ENCODE assay signal across 8 cellular contexts in the genomic region with DNA sequence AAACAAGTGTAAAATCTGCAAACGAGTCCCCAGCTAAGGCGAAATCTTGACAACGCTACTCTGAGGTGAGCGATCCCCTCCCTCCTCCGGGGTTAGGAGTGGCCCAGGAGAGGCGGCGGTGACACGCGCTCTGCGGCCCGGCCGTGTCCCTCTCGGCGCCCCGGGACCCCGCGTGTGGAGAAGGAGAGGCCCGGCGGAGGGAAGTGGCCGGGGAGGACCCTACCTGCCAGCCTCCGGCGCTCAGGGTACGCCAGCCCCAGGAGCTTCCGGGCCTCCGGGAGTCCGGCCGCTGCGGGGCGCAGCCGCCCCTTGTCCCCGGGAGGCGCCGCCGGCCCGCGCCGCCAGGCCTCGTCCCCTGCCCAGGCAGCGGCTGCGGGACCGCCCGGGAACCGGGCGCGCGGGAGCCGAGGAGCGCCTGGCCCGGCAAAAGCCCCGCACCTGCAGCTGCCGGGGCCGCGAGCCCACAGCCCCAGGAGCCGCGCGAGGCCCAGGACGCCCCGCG. TPM values are rescaled to one million over a fixed set of nuclear protein-coding genes. Genes with fewer than 3 reads are reported as not detected.
DNase-seq lines count a peak whose midpoint lies in the region; ATAC-seq, FAIRE-seq and TF ChIP-seq lines count a peak whose summit lies in the region.

No MANE protein-coding gene starts in this region.

- H3K27me3 ChIP-seq in iPS DF 6.9 (ENCODE audit: control insufficient read depth, insufficient read depth, low read length) = no peaks in the 10 kb centered on the region

- intact Hi-C loops in CD14-positive monocyte (cut with micrococcal nuclease) = loop anchor here (5.0 to 10.0 kb wide), 2 partner anchors 53 to 69 kb away; a partner anchor contains a TSS
- intact Hi-C loops in sciatic nerve (cut with DNase I) = no loop called here

- ATAC-seq in HG03280 (IDR thresholded peaks at IDR 0.05; ENCODE audit: unreplicated experiment) (peak; percentile 34), sciatic nerve (no peak)

- TF ChIP-seq CTCF in CD14-positive monocyte (IDR thresholded peaks at IDR 0.05) = no peak

- H3K36me3 Mint-ChIP-seq in CD14-positive monocyte = peaks cover 0 to 16% of the 10 kb centered on the region in 2 donors

- no peaks in the 10 kb centered on the region for H3K4me1 ChIP-seq in iPS DF 6.9 (ENCODE audit: control insufficient read depth, insufficient read depth, low read length)

- no peaks in the 10 kb centered on the region for H3K9me3 Mint-ChIP-seq in CD14-positive monocyte

- peak overlapping the region; percentile 97; the same call in 1 of the 2 replicates for H3K4me3 ChIP-seq in iPS DF 6.9 (ENCODE audit: low read length)

- H3K27me3 Mint-ChIP-seq in CD14-positive monocyte (ENCODE audit: low read depth in 3 of 3) = peaks cover 0 to 2% (median 0%) of the 10 kb centered on the region in 3 donors

- no CpG with 5 or more reads among the region's 59 CpGs for WGBS in iPS DF 6.9 (ENCODE audit: insufficient coverage, insufficient read length)

- H3K36me3 ChIP-seq in iPS DF 6.9 (ENCODE audit: control insufficient read depth, insufficient read depth, low read length) = no peaks in the 10 kb centered on the region

- peak overlapping the region; percentile 80 to 93 for H3K4me3 Mint-ChIP-seq in CD14-positive monocyte

- H3K27ac Mint-ChIP-seq in CD14-positive monocyte = peak overlapping the region; percentile 40 to 84 (median 74)

- no peaks in the 10 kb centered on the region for H3K9me3 ChIP-seq in iPS DF 6.9 (ENCODE audit: control insufficient read depth, insufficient read depth, low read length)

- FAIRE-seq in GM19239 (lab: Jason Lieb, UNC) = no peak

- DNase-seq in CD14-positive monocyte (ENCODE audit: low spot score) (no peak), GM19239 (ENCODE audit: insufficient read length, low spot score) (peak; percentile 54), T follicular helper cell (ENCODE audit: low read depth) (peak; percentile 2), astrocyte of the hippocampus (ENCODE audit: low read depth, low spot score) (peak; percentile 75), iPS DF 6.9 (ENCODE audit: low read depth, low spot score) (no peak), sciatic nerve (ENCODE audit: low spot score) (peak; percentile 70), AML-193 (lab: John Stamatoyannopoulos, UW) (no peak)

- H3K4me1 Mint-ChIP-seq in CD14-positive monocyte = peaks cover 47% of the 10 kb centered on the region

- H3K27ac ChIP-seq in iPS DF 6.9 (ENCODE audit: low read length) = no peak overlapping the region

RNA-seq across cellular contexts. Expression of a gene that starts 0.5 kb away (rescaled TPM):
- 10 to 100 TPM in 1 of 2 donors, 1 to 10 TPM in 1; 5.4 to 12.9 TPM for polyA plus RNA-seq in CD14-positive monocyte
- total RNA-seq in sciatic nerve = 16.1 TPM

RNA-seq across cellular contexts. Expression of a gene that starts 49.8 kb away (rescaled TPM):
- 10 to 100 TPM; 12.4 to 12.8 TPM for polyA plus RNA-seq in CD14-positive monocyte
- 35.8 TPM for total RNA-seq in sciatic nerve

Comparison
In these comparisons a context has a peak if more than half of its experiments do, and no peak if none do; other contexts are left out.
1. DNase-seq: peak in GM19239 (single experiment), T follicular helper cell (single experiment), astrocyte of the hippocampus (single experiment) and sciatic nerve (single experiment); none in CD14-positive monocyte (single experiment), iPS DF 6.9 (single experiment) and AML-193 (0 of 2).